Comparison of ENCODE assay signal across 12 cellular contexts in the genomic region with DNA sequence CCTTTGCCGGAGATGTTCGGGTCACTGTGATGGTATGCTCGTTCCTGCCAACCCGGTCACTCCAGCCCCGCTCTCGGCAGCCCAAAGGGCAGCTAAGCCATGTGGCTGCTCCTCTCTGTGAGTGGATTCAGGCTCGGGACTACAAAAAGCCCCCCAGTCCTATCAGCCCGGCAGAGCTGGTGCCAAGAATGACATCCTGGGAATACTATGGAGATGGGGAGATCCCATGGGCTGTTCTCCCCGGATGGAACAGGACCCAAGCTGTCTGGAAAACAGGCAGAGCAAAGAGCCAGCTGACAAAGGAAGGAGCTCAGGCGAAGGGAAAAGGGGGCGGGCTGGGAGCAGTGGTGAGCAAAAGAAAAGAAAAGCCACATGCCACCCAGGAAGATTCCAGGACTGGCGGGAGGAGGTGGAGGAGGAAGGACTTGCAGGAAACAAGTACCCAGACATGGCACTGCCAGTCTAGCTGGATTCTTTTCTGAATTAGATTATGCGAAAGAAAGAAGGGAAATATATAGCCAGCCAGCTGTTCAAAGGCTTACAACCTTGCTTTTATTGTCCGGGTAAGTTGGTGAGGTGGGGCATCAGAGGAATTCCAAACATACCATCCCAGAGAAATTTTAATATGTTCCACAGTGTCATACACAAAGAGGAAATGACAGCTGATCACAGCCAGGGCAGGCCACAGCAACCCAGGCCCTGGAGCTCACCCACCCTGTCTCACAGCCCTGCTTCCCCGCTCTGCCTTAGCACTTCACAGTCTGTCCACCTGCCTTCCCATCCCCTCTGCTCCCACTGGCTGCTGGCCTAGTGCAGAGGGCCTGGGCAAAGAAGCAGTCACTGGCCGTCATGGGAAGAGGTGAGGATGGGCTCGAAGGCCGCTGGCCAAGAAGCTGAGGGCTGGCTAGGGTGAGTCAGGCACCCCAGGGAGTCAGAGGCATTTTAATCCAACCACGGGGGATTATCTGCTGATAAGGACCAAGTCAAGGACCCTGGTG. TPM values are rescaled to one million over a fixed set of nuclear protein-coding genes. Genes with fewer than 3 reads are reported as not detected.
DNase-seq lines count a peak whose midpoint lies in the region; ATAC-seq and TF ChIP-seq lines count a peak whose summit lies in the region.
"Had no signal": no experiment of that assay in that cellular context is flagged by ENCODE, and none has a peak within 500 bp of the region (broad histone marks: within the 10 kb centered on the region; RNA-seq: fewer than 3 reads in every experiment).

No MANE protein-coding gene starts in this region.

- no peak for TF ChIP-seq POLR2A in NB4 (IDR thresholded peaks at IDR 0.05; ENCODE audit: extremely low read depth, insufficient read length)

- no peak for TF ChIP-seq CTCF in NB4 (IDR thresholded peaks at IDR 0.05; ENCODE audit: low read depth, low read length)

- ATAC-seq in HG03039 (IDR thresholded peaks at IDR 0.05; ENCODE audit: unreplicated experiment) (no peak), HG03139 (IDR thresholded peaks at IDR 0.05; ENCODE audit: unreplicated experiment) (no peak), left lobe of liver (no peak), GM18517 (IDR thresholded peaks at IDR 0.05; ENCODE audit: unreplicated experiment) (no peak)

- no peak overlapping the region for H3K4me3 ChIP-seq in NB4 (ENCODE audit: low read depth, low read length)
- H3K4me3 ChIP-seq: esophagus squamous epithelium had no signal

- DNase-seq in AG08395 (ENCODE audit: low spot score): peak; percentile 20
- peak; percentile 2 for DNase-seq in NB4 (ENCODE audit: low read depth)
- DNase-seq in dermis blood vessel endothelial cell: peak; percentile 17
- peak; percentile 85 for DNase-seq in myocyte (ENCODE audit: low read depth)
- no peak for DNase-seq in left lobe of liver (ENCODE audit: low spot score)
- DNase-seq: activated CD4-positive, alpha-beta T cell treated with anti-CD3 and anti-CD28 coated beads, Interleukin-2, amount 50 U/mL, for 48 hours; activated naive CD8-positive, alpha-beta T cell treated with anti-CD3 and anti-CD28 coated beads, Interleukin-2, amount 10 ng/mL, durations not matched to agents 7 days and 5 days; esophagus squamous epithelium; SHP77 had no signal

RNA-seq across cellular contexts. Expression of a gene that starts 3.4 kb away (rescaled TPM):
- total RNA-seq in dermis blood vessel endothelial cell: not detected in 2 replicates
- 1.4 and 3.5 TPM in 2 replicates for total RNA-seq in myocyte
- 3.9 TPM for polyA plus RNA-seq in myocyte (2012)
- total RNA-seq in left lobe of liver: not detected
- total RNA-seq: activated naive CD8-positive, alpha-beta T cell treated with anti-CD3 and anti-CD28 coated beads, Interleukin-2, amount 10 ng/mL, durations not matched to agents 7 days and 5 days; esophagus squamous epithelium had no signal
